Comparison of ENCODE assay signal across 9 cellular contexts in genomic region chr1:43359696-43360095, GRCh38. TPM values are rescaled to one million over a fixed set of nuclear protein-coding genes. Genes with fewer than 3 reads are reported as not detected.
DNase-seq lines count a peak whose midpoint lies in the region; TF ChIP-seq lines count a peak whose summit lies in the region.
"Had no signal": no experiment of that assay in that cellular context is flagged by ENCODE, and none has a peak within 500 bp of the region (broad histone marks: within the 10 kb centered on the region; RNA-seq: fewer than 3 reads in every experiment).

No MANE protein-coding gene starts in this region.

- H3K36me3 ChIP-seq in NT2/D1 (ENCODE audit: insufficient read depth, insufficient read length, low read length) (peaks cover 69% of the 10 kb centered on the region), endodermal cell (ENCODE audit: control insufficient read depth, insufficient read depth, low read length) (peaks cover 37% of the 10 kb centered on the region), trophoblast cell (ENCODE audit: control insufficient read depth in 1 of 2, insufficient read depth in 2 of 2, low read length in 2 of 2) (peaks cover 30 to 45% of the 10 kb centered on the region in 2 experiments)

- no peak overlapping the region for H2AFZ ChIP-seq in trophoblast cell (ENCODE audit: insufficient read depth, low read length, poor library complexity)

- H2BK12ac ChIP-seq in trophoblast cell (ENCODE audit: low read length) = no peak overlapping the region

- peak overlapping the region; percentile 11 for H3K4ac ChIP-seq in trophoblast cell (ENCODE audit: low read depth, low read length)

- peak overlapping the region; percentile 74 for H3K27ac Mint-ChIP-seq in endodermal cell

- no peak overlapping the region for H4K91ac ChIP-seq in trophoblast cell (ENCODE audit: low read depth, low read length)

- H3K18ac ChIP-seq in trophoblast cell (ENCODE audit: low read length) = no peak overlapping the region

- H3K27me3 Mint-ChIP-seq in endodermal cell (ENCODE audit: insufficient read depth) = no peaks in the 10 kb centered on the region

- H3K4me3 Mint-ChIP-seq in endodermal cell = peak overlapping the region; percentile 84

- H3K79me1 ChIP-seq in trophoblast cell (ENCODE audit: low read length) = peaks cover 8% of the 10 kb centered on the region

- H4K8ac ChIP-seq in trophoblast cell (ENCODE audit: low read depth, low read length) = no peak overlapping the region

- no peak overlapping the region for H4K12ac ChIP-seq in trophoblast cell (ENCODE audit: low read depth, low read length)

- H3K9ac ChIP-seq in NT2/D1 (ENCODE audit: insufficient read length, low read depth) = peak overlapping the region; percentile 96
- H3K9ac ChIP-seq in endodermal cell (ENCODE audit: extremely low read depth, low read length, poor library complexity, severe bottlenecking) = peak overlapping the region; percentile 91
- H3K9ac ChIP-seq in trophoblast cell (ENCODE audit: low read length) = no peak overlapping the region

- H3K4me1 ChIP-seq in NT2/D1 (ENCODE audit: insufficient read depth, insufficient read length) = peaks cover 15% of the 10 kb centered on the region
- H3K4me1 ChIP-seq in endodermal cell (ENCODE audit: control insufficient read depth, insufficient read depth, low read length) = peaks cover 13% of the 10 kb centered on the region
- peaks cover 6 to 21% of the 10 kb centered on the region in 2 experiments for H3K4me1 ChIP-seq in trophoblast cell (ENCODE audit: control insufficient read depth in 1 of 2, insufficient read depth in 2 of 2, low read length in 2 of 2)

- no peak overlapping the region for H2AK5ac ChIP-seq in trophoblast cell (ENCODE audit: low read length)

- H3K36me3 Mint-ChIP-seq in endodermal cell (ENCODE audit: low read depth) = peaks cover 54% of the 10 kb centered on the region

- H3K27me3 ChIP-seq in NT2/D1 (ENCODE audit: insufficient read depth, insufficient read length) (no peaks in the 10 kb centered on the region), endodermal cell (ENCODE audit: control insufficient read depth, insufficient read depth, low read length, poor library complexity, severe bottlenecking) (no peaks in the 10 kb centered on the region), trophoblast cell (ENCODE audit: insufficient read depth, low read length) (no peaks in the 10 kb centered on the region)

- 69 to 85% methylated on average over 4 to 11 of the region's 11 CpGs for WGBS in endodermal cell (ENCODE audit: insufficient coverage in 1 of 2, insufficient read length in 1 of 2), 2 experiments
- WGBS in trophoblast cell (ENCODE audit: extremely low coverage, insufficient coverage, insufficient read length) = no CpG with 5 or more reads among the region's 11 CpGs

- no peak overlapping the region for H3K14ac ChIP-seq in trophoblast cell (ENCODE audit: low read length)

- peaks cover 26% of the 10 kb centered on the region for H3K4me1 Mint-ChIP-seq in endodermal cell

- H3K79me2 ChIP-seq in trophoblast cell (ENCODE audit: control insufficient read depth, insufficient read depth, low read length, poor library complexity) = peaks cover 6% of the 10 kb centered on the region

- H2BK120ac ChIP-seq in trophoblast cell (ENCODE audit: insufficient read depth, low read length, poor library complexity) = no peak overlapping the region

- peak overlapping the region; percentile 96 for H3K4me3 ChIP-seq in NT2/D1 (ENCODE audit: insufficient read length, low read depth)
- peak overlapping the region; percentile 90 for H3K4me3 ChIP-seq in endodermal cell (ENCODE audit: low read length)
- peak overlapping the region; percentile 91 for H3K4me3 ChIP-seq in trophoblast cell (ENCODE audit: low read depth, low read length)

- peak; percentile 38 for DNase-seq in DMS 273 (lab: John Stamatoyannopoulos, UW; ENCODE audit: unreplicated experiment)
- no peak for DNase-seq in DMS 273 treated with DMSO at 0.1 percent for 48 hours (lab: John Stamatoyannopoulos, UW)
- DNase-seq in NT2/D1 (ENCODE audit: low read depth, low spot score) = no peak
- DNase-seq in endodermal cell = no peak
- DNase-seq in trophoblast cell = no peak
- no peak for DNase-seq in GM19238 (ENCODE audit: insufficient read length, low spot score)
- DNase-seq in DMS114 treated with DMSO at 0.1 percent for 48 hours (lab: John Stamatoyannopoulos, UW; ENCODE audit: unreplicated experiment) = no peak
- no peak for DNase-seq in iPS-NIHi11 (ENCODE audit: low spot score)
- DNase-seq: NCI-H524 treated with DMSO at 0.1 percent for 48 hours had no signal

- H3K23ac ChIP-seq in trophoblast cell (ENCODE audit: low read length) = no peak overlapping the region

- H3K9me3 ChIP-seq in NT2/D1 (ENCODE audit: insufficient read depth, low read length) = no peaks in the 10 kb centered on the region
- H3K9me3 ChIP-seq in endodermal cell (ENCODE audit: control insufficient read depth, low read length) = no peaks in the 10 kb centered on the region
- peaks cover 2% of the 10 kb centered on the region for H3K9me3 ChIP-seq in trophoblast cell (ENCODE audit: insufficient read depth, low read depth, low read length)

- no peak overlapping the region for H2BK5ac ChIP-seq in trophoblast cell (ENCODE audit: low read depth, low read length, poor library complexity)

- H3K9me3 Mint-ChIP-seq in endodermal cell = no peaks in the 10 kb centered on the region

- no peak for TF ChIP-seq CTCF in endodermal cell (conservative IDR thresholded peaks at IDR 0.05)

- H3K4me2 ChIP-seq in trophoblast cell (ENCODE audit: low read length) = peak overlapping the region; percentile 66

- H3K27ac ChIP-seq in endodermal cell (ENCODE audit: low read depth, low read length) = no peak overlapping the region
- H3K27ac ChIP-seq in trophoblast cell (ENCODE audit: low read depth, low read length) = no peak overlapping the region

RNA-seq across cellular contexts. Expression of gene CDC20, which starts 0.9 kb away (rescaled TPM):
- total RNA-seq in endodermal cell = 100 to 1,000 TPM; 126 to 149 TPM
- polyA plus RNA-seq in endodermal cell (2013, experiment 1 of 2) = 183 TPM
- 169 TPM for polyA plus RNA-seq in endodermal cell (2013, experiment 2 of 2)
- polyA plus RNA-seq in trophoblast cell (2013) = 66.6 and 71.8 TPM in 2 replicates

RNA-seq across cellular contexts. Expression of gene ELOVL1, which starts 8.1 kb away (rescaled TPM):
- total RNA-seq in endodermal cell = 10 to 100 TPM; 24.4 to 28.3 TPM
- 25.1 TPM for polyA plus RNA-seq in endodermal cell (2013, experiment 1 of 2)
- polyA plus RNA-seq in endodermal cell (2013, experiment 2 of 2) = 23.3 TPM
- 85.2 and 91.6 TPM in 2 replicates for polyA plus RNA-seq in trophoblast cell (2013)

RNA-seq across cellular contexts. Expression of gene MPL, which starts 22.1 kb away (rescaled TPM):
- 1 to 10 TPM in 1 of 2 donors, under 1 TPM in 1; 0.64 to 1.2 TPM for total RNA-seq in endodermal cell
- not detected for polyA plus RNA-seq in endodermal cell (2013, experiment 1 of 2)
- not detected for polyA plus RNA-seq in endodermal cell (2013, experiment 2 of 2)
- polyA plus RNA-seq in trophoblast cell (2013) = 0.04 and 0.08 TPM in 2 replicates

RNA-seq across cellular contexts. Expression of gene MED8, which starts 29.9 kb away (rescaled TPM):
- total RNA-seq in endodermal cell = 10 to 100 TPM; 16.1 to 18.8 TPM
- polyA plus RNA-seq in endodermal cell (2013, experiment 1 of 2) = 21.9 TPM
- 20.6 TPM for polyA plus RNA-seq in endodermal cell (2013, experiment 2 of 2)
- 41.5 and 42.1 TPM in 2 replicates for polyA plus RNA-seq in trophoblast cell (2013)

RNA-seq across cellular contexts. Expression of gene SZT2, which starts 30.0 kb away (rescaled TPM):
- total RNA-seq in endodermal cell = 10 to 100 TPM; 55.6 to 59.7 TPM
- 13.6 TPM for polyA plus RNA-seq in endodermal cell (2013, experiment 1 of 2)
- 12.3 TPM for polyA plus RNA-seq in endodermal cell (2013, experiment 2 of 2)
- polyA plus RNA-seq in trophoblast cell (2013) = 8.0 and 9.5 TPM in 2 replicates
